In genomic region chr3:48475188-48475587, GRCh38 we compare ENCODE assay signal across 19 cellular contexts. TPM values are rescaled to one million over a fixed set of nuclear protein-coding genes. Genes with fewer than 3 reads are reported as not detected.
A peak's percentile ranks its signal among the peaks of the same experiment; 100 is the strongest.
DNase-seq lines count a peak whose midpoint lies in the region; ATAC-seq, FAIRE-seq and TF ChIP-seq lines count a peak whose summit lies in the region.
"Had no signal": no experiment of that assay in that cellular context is flagged by ENCODE, and none has a peak within 500 bp of the region (broad histone marks: within the 10 kb centered on the region; RNA-seq: fewer than 3 reads in every experiment).

No MANE protein-coding gene starts in this region.

- DNase-seq in HepG2 (ENCODE audit: low spot score) (no peak), right lobe of liver (no peak), islet precursor cell (peak; percentile 54), type B pancreatic cell (ENCODE audit: extremely low spot score, unreplicated experiment) (no peak), HuH-7.5 (ENCODE audit: low spot score) (no peak), SK-N-DZ (ENCODE audit: low spot score) (no peak)
- DNase-seq: activated CD4-positive, CD25-positive, alpha-beta regulatory T cell treated with anti-CD3 and anti-CD28 coated beads, Interleukin-2, amount 50 U/mL, for 72 hours; activated effector memory CD4-positive, alpha-beta T cell treated with Interleukin-2 at 50 U/mL for 16 hours; AML-193; effector CD4-positive, alpha-beta T cell; EL; foreskin fibroblast; NCI-H1417 treated with DMSO at 0.1 percent for 48 hours; NCI-H510A; testis had no signal

- TF ChIP-seq RAD21 in HepG2 (CRISPR knock-in tag; IDR thresholded peaks at IDR 0.05) = no peak

- H3K4me1 Mint-ChIP-seq in activated T-helper 17 cell treated with anti-CD3 and anti-CD28 coated beads, Interleukin-2, amount 50 U/mL, for 72 hours = peaks cover 37% of the 10 kb centered on the region
- peaks cover 17% of the 10 kb centered on the region for H3K4me1 Mint-ChIP-seq in type B pancreatic cell (ENCODE audit: unreplicated experiment)

- intact Hi-C loops in HepG2 (cut with micrococcal nuclease; ENCODE audit: unreplicated experiment) = no loop called here
- intact Hi-C loops in right lobe of liver (cut with DNase I) = no loop called here

- peaks cover 27% of the 10 kb centered on the region for H3K36me3 Mint-ChIP-seq in activated T-helper 17 cell treated with anti-CD3 and anti-CD28 coated beads, Interleukin-2, amount 50 U/mL, for 72 hours (ENCODE audit: low read depth)
- peaks cover 4% of the 10 kb centered on the region for H3K36me3 Mint-ChIP-seq in type B pancreatic cell

- H3K9ac ChIP-seq in HepG2 (ENCODE audit: insufficient read depth, low read depth, low read length) = no peak overlapping the region

- peaks cover 4% of the 10 kb centered on the region for H3K79me2 ChIP-seq in HepG2 (ENCODE audit: insufficient read depth, low read length)

- H3K36me3 ChIP-seq in HepG2 (replicated peaks in 1 of 2; ENCODE audit: control insufficient read depth in 1 of 2, insufficient read depth in 2 of 2, low read length in 2 of 2) (no peaks in the 10 kb centered on the region), right lobe of liver (no peaks in the 10 kb centered on the region)

- no peaks in the 10 kb centered on the region; a peak in 1 of 5 replicates for H3K27me3 ChIP-seq in HepG2 (ENCODE audit: control insufficient read depth in 1 of 2, insufficient read depth in 2 of 2, low read length in 2 of 2)
- H3K27me3 ChIP-seq in right lobe of liver = no peaks in the 10 kb centered on the region
- H3K27me3 ChIP-seq: testis had no signal

- WGBS in HepG2 (ENCODE audit: low lambda C conversion rate) = 86% methylated on average over 9 of the region's 11 CpGs
- WGBS in right lobe of liver (ENCODE audit: insufficient coverage, low coverage, low lambda C conversion rate, missing lambda C conversion rate) = 93% methylated on average over 4 of the region's 11 CpGs

- no peak overlapping the region for H3K4me3 ChIP-seq in HepG2 (replicated peaks in 1 of 3; ENCODE audit: insufficient read depth in 1 of 3, low read depth in 2 of 3, low read length in 3 of 3)
- H3K4me3 ChIP-seq in right lobe of liver = no peak overlapping the region
- H3K4me3 ChIP-seq: GM12878, testis had no signal

- peaks cover 53% of the 10 kb centered on the region for H3K4me1 ChIP-seq in HepG2 (ENCODE audit: insufficient read depth, low read length)
- peaks cover 0 to 27% (median 13%) of the 10 kb centered on the region in 4 donors for H3K4me1 ChIP-seq in right lobe of liver

- no TSS peak for BruUV-seq in HepG2 (replicated peaks; lab: Mats Ljungman, UMichigan)

- no peaks in the 10 kb centered on the region for H3K27me3 Mint-ChIP-seq in activated T-helper 17 cell treated with anti-CD3 and anti-CD28 coated beads, Interleukin-2, amount 50 U/mL, for 72 hours
- no peaks in the 10 kb centered on the region for H3K27me3 Mint-ChIP-seq in type B pancreatic cell

- CTCF ChIA-PET in HepG2 (lab: Yijun Ruan, JAX; ENCODE audit: low intra/inter-chr PET ratio, low total read pairs) = no interaction called here

- no peak for TF ChIP-seq POLR2A in HepG2 (IDR thresholded peaks at IDR 0.05; ENCODE audit: insufficient read depth in 1 of 2, low read depth in 2 of 2, low read length in 2 of 2)
- no peak for TF ChIP-seq POLR2A in right lobe of liver (IDR thresholded peaks at IDR 0.05)

- POLR2A ChIA-PET in HepG2 (lab: Yijun Ruan, JAX) = interaction anchor here (3.0 to 3.2 kb wide), 2 partner anchors 10 to 24 kb away, joined by 17 to 29 read pairs; a partner anchor contains a TSS

- H3K27ac Mint-ChIP-seq in activated T-helper 17 cell treated with anti-CD3 and anti-CD28 coated beads, Interleukin-2, amount 50 U/mL, for 72 hours = peak overlapping the region; percentile 39
- peak overlapping the region; percentile 79 for H3K27ac Mint-ChIP-seq in type B pancreatic cell

- FAIRE-seq in HepG2 (lab: Jason Lieb, UNC) = no peak
- FAIRE-seq: GM12878, islet of Langerhans had no signal

- no peaks in the 10 kb centered on the region for H4K20me1 ChIP-seq in HepG2 (ENCODE audit: insufficient read depth, low read length)

- H3K9me3 Mint-ChIP-seq in activated T-helper 17 cell treated with anti-CD3 and anti-CD28 coated beads, Interleukin-2, amount 50 U/mL, for 72 hours = no peaks in the 10 kb centered on the region
- no peaks in the 10 kb centered on the region for H3K9me3 Mint-ChIP-seq in type B pancreatic cell

- TF ChIP-seq CTCF in HepG2 (CRISPR knock-in tag; IDR thresholded peaks at IDR 0.05) (no peak), right lobe of liver (IDR thresholded peaks at IDR 0.05) (no peak), type B pancreatic cell (conservative IDR thresholded peaks at IDR 0.05) (no peak)

- in situ Hi-C loops in HepG2 (cut with HindIII; ENCODE audit: extremely low pct_ligation_motif_present, low pct_unique_long_range_greater_than_20kb) = no loop called here

- TF ChIP-seq EP300 in HepG2 (IDR thresholded peaks at IDR 0.05; ENCODE audit: low read depth in 2 of 2, low read length in 2 of 2) (no peak), HepG2 (CRISPR knock-in tag; IDR thresholded peaks at IDR 0.05; ENCODE audit: borderline replicate concordance) (no peak)

- no peak overlapping the region for H3K4me2 ChIP-seq in HepG2 (ENCODE audit: low read depth, low read length)

- ATAC-seq in HepG2 (no peak), right lobe of liver (no peak), GM18517 (IDR thresholded peaks at IDR 0.05; ENCODE audit: unreplicated experiment) (no peak)
- ATAC-seq in activated T-helper 17 cell treated with anti-CD3 and anti-CD28 coated beads, Interleukin-2, amount 50 U/mL, for 72 hours (replicated peaks) = no peak
- ATAC-seq: GM12878 had no signal

- H3K9me3 ChIP-seq in HepG2 (ENCODE audit: low read length) = no peaks in the 10 kb centered on the region
- H3K9me3 ChIP-seq in right lobe of liver = no peaks in the 10 kb centered on the region
- H3K9me3 ChIP-seq: testis had no signal

- H3K27ac ChIP-seq in HepG2 (ENCODE audit: extremely low read length, insufficient read depth, low read length) (no peak overlapping the region), right lobe of liver (no peak overlapping the region)
- H3K27ac ChIP-seq: testis had no signal

- H2AFZ ChIP-seq in HepG2 (ENCODE audit: low read length) = no peak overlapping the region

- H3K4me3 Mint-ChIP-seq in activated T-helper 17 cell treated with anti-CD3 and anti-CD28 coated beads, Interleukin-2, amount 50 U/mL, for 72 hours = no peak overlapping the region
- H3K4me3 Mint-ChIP-seq in type B pancreatic cell = no peak overlapping the region

RNA-seq across cellular contexts. Expression of gene ATRIP, which starts 28.7 kb away (rescaled TPM):
- 11.4 and 12.5 TPM in 2 replicates for total RNA-seq in HepG2 (2016; rRNA removed; fragmentation: Illumina TruSeq; extraction: Trizol)
- total RNA-seq in HepG2 (2016; cell fraction: cytosol; rRNA removed; fragmentation: Illumina TruSeq; extraction: Trizol; ENCODE audit: low read depth) = 2.6 and 2.7 TPM in 2 replicates
- 9.5 and 10.4 TPM in 2 replicates for total RNA-seq in HepG2 (2016; cell fraction: insoluble cytoplasmic fraction; rRNA removed; fragmentation: Illumina TruSeq; extraction: Trizol)
- total RNA-seq in HepG2 (2016; cell fraction: membrane; rRNA removed; fragmentation: Illumina TruSeq; extraction: Trizol) = 2.4 and 3.4 TPM in 2 replicates
- 7.4 and 11.0 TPM in 2 replicates for total RNA-seq in HepG2 (2016; cell fraction: nucleus; rRNA removed; fragmentation: Illumina TruSeq; extraction: Trizol)
- 5.1 and 5.3 TPM in 2 replicates for polyA plus RNA-seq in HepG2 (2011; rRNA removed)
- polyA plus RNA-seq in HepG2 (2011; cell fraction: cytosol; rRNA removed) = 3.7 and 4.7 TPM in 2 replicates
- polyA plus RNA-seq in HepG2 (2011; cell fraction: nucleus; rRNA removed) = 12.6 and 13.3 TPM in 2 replicates
- 3.2 and 4.1 TPM in 2 replicates for polyA plus RNA-seq in HepG2 (2012)
- 0.97 and 1.0 TPM in 2 replicates for polyA plus RNA-seq in HepG2 (2016; cell fraction: cytosol; fragmentation: Illumina TruSeq; extraction: Trizol; ENCODE audit: low read depth)
- polyA plus RNA-seq in HepG2 (2016; cell fraction: insoluble cytoplasmic fraction; fragmentation: Illumina TruSeq; extraction: Trizol; ENCODE audit: low read depth) = 7.8 and 11.5 TPM in 2 replicates
- polyA plus RNA-seq in HepG2 (2016; cell fraction: membrane; fragmentation: Illumina TruSeq; extraction: Trizol; ENCODE audit: low read depth) = 1.2 and 1.5 TPM in 2 replicates
- polyA plus RNA-seq in HepG2 (2016; cell fraction: nucleus; fragmentation: Illumina TruSeq; extraction: Trizol; ENCODE audit: insufficient read depth, low read depth) = 14.7 and 21.6 TPM in 2 replicates
- 11.5 and 35.8 TPM in 2 replicates for polyA minus RNA-seq in HepG2 (2011; rRNA and poly(A)+ RNA removed; ENCODE audit: low replicate concordance)
- polyA minus RNA-seq in HepG2 (2011; cell fraction: cytosol; rRNA and poly(A)+ RNA removed) = 2.1 and 3.8 TPM in 2 replicates
- 5.2 and 9.8 TPM in 2 replicates for polyA minus RNA-seq in HepG2 (2011; cell fraction: nucleus; rRNA and poly(A)+ RNA removed)
- 1 to 10 TPM; 2.4 to 4.5 (median 3.2) TPM for total RNA-seq in right lobe of liver
- total RNA-seq in activated T-helper 17 cell treated with anti-CD3 and anti-CD28 coated beads, Interleukin-2, amount 50 U/mL, for 72 hours = 10 to 100 TPM; 10.5 to 14.9 TPM
- 9.3 and 16.0 TPM in 2 replicates for total RNA-seq in type B pancreatic cell (ENCODE audit: low replicate concordance)
- polyA plus RNA-seq in SK-N-DZ (2014; cell fraction: cytosol; rRNA removed) = 8.2 and 8.6 TPM in 2 replicates
- polyA plus RNA-seq in SK-N-DZ (2014; cell fraction: nucleus; rRNA removed) = 16.8 and 17.7 TPM in 2 replicates

RNA-seq across cellular contexts. Expression of gene SHISA5, which starts 28.8 kb away (rescaled TPM):
- total RNA-seq in HepG2 (2016; rRNA removed; fragmentation: Illumina TruSeq; extraction: Trizol) = 74.3 and 91.4 TPM in 2 replicates
- 90.2 and 104 TPM in 2 replicates for total RNA-seq in HepG2 (2016; cell fraction: cytosol; rRNA removed; fragmentation: Illumina TruSeq; extraction: Trizol; ENCODE audit: low read depth)
- total RNA-seq in HepG2 (2016; cell fraction: insoluble cytoplasmic fraction; rRNA removed; fragmentation: Illumina TruSeq; extraction: Trizol) = 67.1 and 95.9 TPM in 2 replicates
- total RNA-seq in HepG2 (2016; cell fraction: membrane; rRNA removed; fragmentation: Illumina TruSeq; extraction: Trizol) = 162 and 190 TPM in 2 replicates
- total RNA-seq in HepG2 (2016; cell fraction: nucleus; rRNA removed; fragmentation: Illumina TruSeq; extraction: Trizol) = 45.3 and 51.5 TPM in 2 replicates
- 75.8 and 83.0 TPM in 2 replicates for polyA plus RNA-seq in HepG2 (2011; rRNA removed)
- 82.9 and 103 TPM in 2 replicates for polyA plus RNA-seq in HepG2 (2011; cell fraction: cytosol; rRNA removed)
- 54.8 and 59.4 TPM in 2 replicates for polyA plus RNA-seq in HepG2 (2011; cell fraction: nucleus; rRNA removed)
- polyA plus RNA-seq in HepG2 (2012) = 68.4 and 68.8 TPM in 2 replicates
- 116 and 135 TPM in 2 replicates for polyA plus RNA-seq in HepG2 (2016; cell fraction: cytosol; fragmentation: Illumina TruSeq; extraction: Trizol; ENCODE audit: low read depth)
- 71.7 and 96.4 TPM in 2 replicates for polyA plus RNA-seq in HepG2 (2016; cell fraction: insoluble cytoplasmic fraction; fragmentation: Illumina TruSeq; extraction: Trizol; ENCODE audit: low read depth)
- 203 and 209 TPM in 2 replicates for polyA plus RNA-seq in HepG2 (2016; cell fraction: membrane; fragmentation: Illumina TruSeq; extraction: Trizol; ENCODE audit: low read depth)
- 89.8 and 103 TPM in 2 replicates for polyA plus RNA-seq in HepG2 (2016; cell fraction: nucleus; fragmentation: Illumina TruSeq; extraction: Trizol; ENCODE audit: insufficient read depth, low read depth)
- 147 and 175 TPM in 2 replicates for polyA minus RNA-seq in HepG2 (2011; rRNA and poly(A)+ RNA removed; ENCODE audit: low replicate concordance)
- polyA minus RNA-seq in HepG2 (2011; cell fraction: cytosol; rRNA and poly(A)+ RNA removed) = 34.9 and 49.9 TPM in 2 replicates
- polyA minus RNA-seq in HepG2 (2011; cell fraction: nucleus; rRNA and poly(A)+ RNA removed) = 11.2 and 15.8 TPM in 2 replicates
- total RNA-seq in right lobe of liver = 100 to 1,000 TPM in 4 of 6 experiments, 10 to 100 TPM in 2; 76.3 to 118 (median 101) TPM
- 100 to 1,000 TPM; 112 to 113 TPM for total RNA-seq in activated T-helper 17 cell treated with anti-CD3 and anti-CD28 coated beads, Interleukin-2, amount 50 U/mL, for 72 hours
- 162 and 193 TPM in 2 replicates for total RNA-seq in type B pancreatic cell (ENCODE audit: low replicate concordance)
- 100 and 104 TPM in 2 replicates for polyA plus RNA-seq in SK-N-DZ (2014; cell fraction: cytosol; rRNA removed)
- polyA plus RNA-seq in SK-N-DZ (2014; cell fraction: nucleus; rRNA removed) = 37.9 and 46.3 TPM in 2 replicates

RNA-seq across cellular contexts. Expression of gene TMA7, which starts 35.1 kb away (rescaled TPM):
- 486 and 510 TPM in 2 replicates for total RNA-seq in HepG2 (2016; rRNA removed; fragmentation: Illumina TruSeq; extraction: Trizol)
- total RNA-seq in HepG2 (2016; cell fraction: cytosol; rRNA removed; fragmentation: Illumina TruSeq; extraction: Trizol; ENCODE audit: low read depth) = 913 and 1,296 TPM in 2 replicates
- 511 and 522 TPM in 2 replicates for total RNA-seq in HepG2 (2016; cell fraction: insoluble cytoplasmic fraction; rRNA removed; fragmentation: Illumina TruSeq; extraction: Trizol)
- total RNA-seq in HepG2 (2016; cell fraction: membrane; rRNA removed; fragmentation: Illumina TruSeq; extraction: Trizol) = 763 and 886 TPM in 2 replicates
- 177 and 187 TPM in 2 replicates for total RNA-seq in HepG2 (2016; cell fraction: nucleus; rRNA removed; fragmentation: Illumina TruSeq; extraction: Trizol)
- 80.9 and 100 TPM in 2 replicates for polyA plus RNA-seq in HepG2 (2011; rRNA removed)
- polyA plus RNA-seq in HepG2 (2011; cell fraction: cytosol; rRNA removed) = 69.9 and 96.6 TPM in 2 replicates
- 23.2 and 42.0 TPM in 2 replicates for polyA plus RNA-seq in HepG2 (2011; cell fraction: nucleus; rRNA removed)
- polyA plus RNA-seq in HepG2 (2012) = 194 and 244 TPM in 2 replicates
- polyA plus RNA-seq in HepG2 (2016; cell fraction: cytosol; fragmentation: Illumina TruSeq; extraction: Trizol; ENCODE audit: low read depth) = 1,200 and 1,620 TPM in 2 replicates
- polyA plus RNA-seq in HepG2 (2016; cell fraction: insoluble cytoplasmic fraction; fragmentation: Illumina TruSeq; extraction: Trizol; ENCODE audit: low read depth) = 517 and 532 TPM in 2 replicates
- 742 and 956 TPM in 2 replicates for polyA plus RNA-seq in HepG2 (2016; cell fraction: membrane; fragmentation: Illumina TruSeq; extraction: Trizol; ENCODE audit: low read depth)
- polyA plus RNA-seq in HepG2 (2016; cell fraction: nucleus; fragmentation: Illumina TruSeq; extraction: Trizol; ENCODE audit: insufficient read depth, low read depth) = 336 and 389 TPM in 2 replicates
- polyA minus RNA-seq in HepG2 (2011; rRNA and poly(A)+ RNA removed; ENCODE audit: low replicate concordance) = 4.4 and 15.7 TPM in 2 replicates
- polyA minus RNA-seq in HepG2 (2011; cell fraction: cytosol; rRNA and poly(A)+ RNA removed) = 18.7 and 23.2 TPM in 2 replicates
- polyA minus RNA-seq in HepG2 (2011; cell fraction: nucleus; rRNA and poly(A)+ RNA removed) = 18.4 and 25.9 TPM in 2 replicates
- total RNA-seq in right lobe of liver = 100 to 1,000 TPM in 2 of 6 experiments, 10 to 100 TPM in 4; 64.8 to 182 (median 80.1) TPM
- 100 to 1,000 TPM; 181 to 328 TPM for total RNA-seq in activated T-helper 17 cell treated with anti-CD3 and anti-CD28 coated beads, Interleukin-2, amount 50 U/mL, for 72 hours
- 268 and 281 TPM in 2 replicates for total RNA-seq in type B pancreatic cell (ENCODE audit: low replicate concordance)
- polyA plus RNA-seq in SK-N-DZ (2014; cell fraction: cytosol; rRNA removed) = 296 and 348 TPM in 2 replicates
- 209 and 321 TPM in 2 replicates for polyA plus RNA-seq in SK-N-DZ (2014; cell fraction: nucleus; rRNA removed)

RNA-seq across cellular contexts. Expression of gene CCDC51, which starts 35.3 kb away (rescaled TPM):
- total RNA-seq in HepG2 (2016; rRNA removed; fragmentation: Illumina TruSeq; extraction: Trizol) = 29.4 and 38.3 TPM in 2 replicates
- total RNA-seq in HepG2 (2016; cell fraction: cytosol; rRNA removed; fragmentation: Illumina TruSeq; extraction: Trizol; ENCODE audit: low read depth) = 7.6 and 8.2 TPM in 2 replicates
- 33.5 and 38.7 TPM in 2 replicates for total RNA-seq in HepG2 (2016; cell fraction: insoluble cytoplasmic fraction; rRNA removed; fragmentation: Illumina TruSeq; extraction: Trizol)
- total RNA-seq in HepG2 (2016; cell fraction: membrane; rRNA removed; fragmentation: Illumina TruSeq; extraction: Trizol) = 12.2 and 12.5 TPM in 2 replicates
- 12.4 and 13.6 TPM in 2 replicates for total RNA-seq in HepG2 (2016; cell fraction: nucleus; rRNA removed; fragmentation: Illumina TruSeq; extraction: Trizol)
- 15.5 and 18.1 TPM in 2 replicates for polyA plus RNA-seq in HepG2 (2011; rRNA removed)
- polyA plus RNA-seq in HepG2 (2011; cell fraction: cytosol; rRNA removed) = 16.8 and 19.2 TPM in 2 replicates
- 6.5 and 8.5 TPM in 2 replicates for polyA plus RNA-seq in HepG2 (2011; cell fraction: nucleus; rRNA removed)
- polyA plus RNA-seq in HepG2 (2012) = 8.4 and 9.8 TPM in 2 replicates
- polyA plus RNA-seq in HepG2 (2016; cell fraction: cytosol; fragmentation: Illumina TruSeq; extraction: Trizol; ENCODE audit: low read depth) = 3.9 and 4.9 TPM in 2 replicates
- 29.3 and 29.9 TPM in 2 replicates for polyA plus RNA-seq in HepG2 (2016; cell fraction: insoluble cytoplasmic fraction; fragmentation: Illumina TruSeq; extraction: Trizol; ENCODE audit: low read depth)
- polyA plus RNA-seq in HepG2 (2016; cell fraction: membrane; fragmentation: Illumina TruSeq; extraction: Trizol; ENCODE audit: low read depth) = 8.0 TPM in 2 replicates
- polyA plus RNA-seq in HepG2 (2016; cell fraction: nucleus; fragmentation: Illumina TruSeq; extraction: Trizol; ENCODE audit: insufficient read depth, low read depth) = 16.3 and 19.0 TPM in 2 replicates
- polyA minus RNA-seq in HepG2 (2011; rRNA and poly(A)+ RNA removed; ENCODE audit: low replicate concordance) = 11.3 and 25.4 TPM in 2 replicates
- 4.5 and 4.7 TPM in 2 replicates for polyA minus RNA-seq in HepG2 (2011; cell fraction: cytosol; rRNA and poly(A)+ RNA removed)
- 3.0 and 3.3 TPM in 2 replicates for polyA minus RNA-seq in HepG2 (2011; cell fraction: nucleus; rRNA and poly(A)+ RNA removed)
- 10 to 100 TPM in 2 of 6 experiments, 1 to 10 TPM in 4; 5.9 to 16.0 (median 8.1) TPM for total RNA-seq in right lobe of liver
- total RNA-seq in activated T-helper 17 cell treated with anti-CD3 and anti-CD28 coated beads, Interleukin-2, amount 50 U/mL, for 72 hours = 10 to 100 TPM; 15.5 to 28.4 TPM
- 15.0 and 25.7 TPM in 2 replicates for total RNA-seq in type B pancreatic cell (ENCODE audit: low replicate concordance)
- 46.3 and 51.8 TPM in 2 replicates for polyA plus RNA-seq in SK-N-DZ (2014; cell fraction: cytosol; rRNA removed)
- 18.6 and 21.1 TPM in 2 replicates for polyA plus RNA-seq in SK-N-DZ (2014; cell fraction: nucleus; rRNA removed)

RNA-seq across cellular contexts. Expression of gene PLXNB1, which starts 45.3 kb away (rescaled TPM):
- total RNA-seq in HepG2 (2016; rRNA removed; fragmentation: Illumina TruSeq; extraction: Trizol) (25.4 and 86.0 TPM in 2 replicates), right lobe of liver (100 to 1,000 TPM in 2 of 6 experiments, 10 to 100 TPM in 4; 65.9 to 132 (median 86.5) TPM), type B pancreatic cell (ENCODE audit: low replicate concordance) (212 and 367 TPM in 2 replicates)
- total RNA-seq in HepG2 (2016; cell fraction: cytosol; rRNA removed; fragmentation: Illumina TruSeq; extraction: Trizol; ENCODE audit: low read depth) = 33.1 and 33.9 TPM in 2 replicates
- 23.9 and 92.3 TPM in 2 replicates for total RNA-seq in HepG2 (2016; cell fraction: insoluble cytoplasmic fraction; rRNA removed; fragmentation: Illumina TruSeq; extraction: Trizol)
- 30.7 and 31.8 TPM in 2 replicates for total RNA-seq in HepG2 (2016; cell fraction: membrane; rRNA removed; fragmentation: Illumina TruSeq; extraction: Trizol)
- total RNA-seq in HepG2 (2016; cell fraction: nucleus; rRNA removed; fragmentation: Illumina TruSeq; extraction: Trizol) = 140 and 158 TPM in 2 replicates
- 143 and 179 TPM in 2 replicates for polyA plus RNA-seq in HepG2 (2011; rRNA removed)
- polyA plus RNA-seq in HepG2 (2011; cell fraction: cytosol; rRNA removed) = 71.5 and 83.2 TPM in 2 replicates
- 1,144 and 1,345 TPM in 2 replicates for polyA plus RNA-seq in HepG2 (2011; cell fraction: nucleus; rRNA removed)
- polyA plus RNA-seq in HepG2 (2012) = 140 and 149 TPM in 2 replicates
- 5.5 and 6.7 TPM in 2 replicates for polyA plus RNA-seq in HepG2 (2016; cell fraction: cytosol; fragmentation: Illumina TruSeq; extraction: Trizol; ENCODE audit: low read depth)
- polyA plus RNA-seq in HepG2 (2016; cell fraction: insoluble cytoplasmic fraction; fragmentation: Illumina TruSeq; extraction: Trizol; ENCODE audit: low read depth) = 23.3 and 26.9 TPM in 2 replicates
- polyA plus RNA-seq in HepG2 (2016; cell fraction: membrane; fragmentation: Illumina TruSeq; extraction: Trizol; ENCODE audit: low read depth) = 12.8 and 12.9 TPM in 2 replicates
- polyA plus RNA-seq in HepG2 (2016; cell fraction: nucleus; fragmentation: Illumina TruSeq; extraction: Trizol; ENCODE audit: insufficient read depth, low read depth) = 420 and 470 TPM in 2 replicates
- polyA minus RNA-seq in HepG2 (2011; rRNA and poly(A)+ RNA removed; ENCODE audit: low replicate concordance) = 83.4 and 325 TPM in 2 replicates
- polyA minus RNA-seq in HepG2 (2011; cell fraction: cytosol; rRNA and poly(A)+ RNA removed) = 54.4 and 79.5 TPM in 2 replicates
- 295 and 329 TPM in 2 replicates for polyA minus RNA-seq in HepG2 (2011; cell fraction: nucleus; rRNA and poly(A)+ RNA removed)
- 1 to 10 TPM; 3.5 to 3.8 TPM for total RNA-seq in activated T-helper 17 cell treated with anti-CD3 and anti-CD28 coated beads, Interleukin-2, amount 50 U/mL, for 72 hours
- 11.0 and 15.7 TPM in 2 replicates for polyA plus RNA-seq in SK-N-DZ (2014; cell fraction: cytosol; rRNA removed)
- polyA plus RNA-seq in SK-N-DZ (2014; cell fraction: nucleus; rRNA removed) = 176 and 212 TPM in 2 replicates
